ENCODE assay signal across 5 cellular contexts in genomic region chr6:82701341-82701740, GRCh38.
"Had no signal": no experiment of that assay in that cellular context is flagged by ENCODE, and none has a peak within 500 bp of the region (broad histone marks: within the 10 kb centered on the region; RNA-seq: fewer than 3 reads in every experiment).

No MANE protein-coding gene starts in this region.

- H3K4me3 ChIP-seq: K562 had no signal

- DNase-seq: IMR-90, KBM-7, KG1 had no signal

- H3K27ac ChIP-seq: HL-60 had no signal
